In the genomic region with DNA sequence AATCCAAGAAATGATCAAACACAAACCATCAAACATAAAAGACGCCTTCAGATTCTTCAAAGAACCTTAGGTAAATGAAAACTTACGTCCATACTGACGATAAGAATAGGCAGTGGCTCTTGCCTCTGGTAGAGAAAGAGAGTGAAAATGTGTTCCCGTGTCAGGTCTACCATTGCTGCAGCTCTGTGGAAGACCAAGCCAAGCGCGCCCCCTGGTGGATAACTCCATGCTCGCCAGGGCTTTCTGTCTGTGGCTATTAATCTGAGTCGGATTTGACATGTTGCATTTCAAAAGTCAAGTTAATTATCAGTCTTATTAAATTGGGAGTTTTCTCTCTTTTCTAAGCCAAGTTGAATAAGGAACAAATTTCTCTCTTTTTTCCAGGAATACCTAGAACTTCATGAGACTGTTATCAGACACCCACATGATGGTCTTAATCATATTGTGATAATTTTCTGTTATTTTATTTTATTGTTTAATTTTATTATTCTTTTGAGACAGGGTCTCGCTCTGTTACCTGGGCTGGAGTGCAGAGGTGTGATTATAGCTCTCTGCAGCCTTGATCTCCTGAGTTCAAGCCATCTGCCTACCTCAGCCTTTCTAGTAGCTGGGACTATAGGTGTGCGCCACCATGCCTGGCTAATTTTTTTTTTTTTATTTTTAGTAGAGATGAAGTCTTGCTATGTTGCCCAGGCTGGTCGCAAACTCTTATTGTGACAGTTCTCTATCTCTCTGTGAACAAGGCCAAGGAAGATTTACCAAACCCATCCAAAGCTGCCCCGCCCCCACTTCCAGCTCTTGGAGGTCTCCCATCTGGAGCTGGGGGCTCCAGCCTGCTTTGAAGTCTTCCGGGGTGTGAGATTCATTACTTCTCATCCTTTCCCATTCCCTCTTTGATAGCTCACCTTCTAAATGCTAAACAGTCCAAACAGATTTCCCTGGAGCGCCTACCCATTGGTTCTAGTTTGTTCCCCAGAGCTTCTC, we compare ENCODE assay signal across 8 cellular contexts. TPM values are rescaled to one million over a fixed set of nuclear protein-coding genes. Genes with fewer than 3 reads are reported as not detected.
DNase-seq lines count a peak whose midpoint lies in the region; ATAC-seq, FAIRE-seq and TF ChIP-seq lines count a peak whose summit lies in the region.

No MANE protein-coding gene starts in this region.

- no peaks in the 10 kb centered on the region for H3K9me3 Mint-ChIP-seq in activated CD4-positive, alpha-beta T cell treated with anti-CD3 and anti-CD28 coated beads, Interleukin-2, amount 10 ng/mL, durations not matched to agents 7 days and 5 days

- ATAC-seq in HG03571 (IDR thresholded peaks at IDR 0.05; ENCODE audit: unreplicated experiment) (peak; percentile 61), left lobe of liver (peak; percentile 100), GM19023 (IDR thresholded peaks at IDR 0.05; ENCODE audit: unreplicated experiment) (no peak)

- peaks cover 6% of the 10 kb centered on the region for H3K27me3 Mint-ChIP-seq in activated CD4-positive, alpha-beta T cell treated with anti-CD3 and anti-CD28 coated beads, Interleukin-2, amount 10 ng/mL, durations not matched to agents 7 days and 5 days

- H3K27ac Mint-ChIP-seq in activated CD4-positive, alpha-beta T cell treated with anti-CD3 and anti-CD28 coated beads, Interleukin-2, amount 10 ng/mL, durations not matched to agents 7 days and 5 days, result no peak overlapping the region

- no peak overlapping the region for H3K4me3 Mint-ChIP-seq in activated CD4-positive, alpha-beta T cell treated with anti-CD3 and anti-CD28 coated beads, Interleukin-2, amount 10 ng/mL, durations not matched to agents 7 days and 5 days

- POLR2A ChIA-PET in activated CD4-positive, alpha-beta T cell treated with anti-CD3 and anti-CD28 coated beads, Interleukin-2, amount 10 ng/mL, durations not matched to agents 7 days and 5 days (lab: Charles Lee), result interaction anchor here (0.7 to 1.2 kb wide), 2 partner anchors 34 to 1306 kb away, joined by 7 to 9 read pairs; partner anchors contain the start of gene ACTR1B

- CTCF ChIA-PET in activated CD4-positive, alpha-beta T cell treated with anti-CD3 and anti-CD28 coated beads, Interleukin-2, amount 10 ng/mL, durations not matched to agents 7 days and 5 days (lab: Charles Lee), result interaction anchor here (0.5 to 7.0 kb wide), 18 partner anchors 9 to 687 kb away, joined by 3 to 101 read pairs (median 4); partner anchors contain the start of genes ACTR1B, ANKRD36B, COX5B and ZAP70

- FAIRE-seq in GM12891 (lab: Jason Lieb, UNC) (peak; percentile 74), colon (lab: Jason Lieb, UNC) (peak; percentile 51)

- peak; percentile 59 for DNase-seq in GM12891 (ENCODE audit: insufficient read length, low spot score)
- peak; percentile 67 for DNase-seq in NCI-H748 treated with DMSO at 0.1 percent for 48 hours (lab: John Stamatoyannopoulos, UW)
- peak; percentile 94 for DNase-seq in activated CD4-positive, alpha-beta T cell treated with anti-CD3 and anti-CD28 coated beads, Interleukin-2, amount 10 ng/mL, durations not matched to agents 7 days and 5 days
- peak; percentile 89 for DNase-seq in left lobe of liver (ENCODE audit: low spot score)
- DNase-seq in stimulated activated CD4-positive, alpha-beta T cell treated with anti-CD3 and anti-CD28 coated beads, Interleukin-4, amount 100 ng/mL, for 1 hour, result peak; percentile 96

- H3K36me3 Mint-ChIP-seq in activated CD4-positive, alpha-beta T cell treated with anti-CD3 and anti-CD28 coated beads, Interleukin-2, amount 10 ng/mL, durations not matched to agents 7 days and 5 days (ENCODE audit: low read depth), result no peaks in the 10 kb centered on the region

- H3K4me1 Mint-ChIP-seq in activated CD4-positive, alpha-beta T cell treated with anti-CD3 and anti-CD28 coated beads, Interleukin-2, amount 10 ng/mL, durations not matched to agents 7 days and 5 days, result peaks cover 13% of the 10 kb centered on the region

- TF ChIP-seq POLR2A in GM12891 (IDR thresholded peaks at IDR 0.05; ENCODE audit: low read depth, low read length), result no peak

TF ChIP-seq in GM12891, 5 proteins besides CTCF, POLR2A, EP300 and RAD21:
- TF ChIP-seq TAF1 (IDR thresholded peaks at IDR 0.05; ENCODE audit: low read depth, low read length) (no peak), POU2F2 (IDR thresholded peaks at IDR 0.05; ENCODE audit: low read depth, low read length) (no peak), PAX5 (IDR thresholded peaks at IDR 0.05; ENCODE audit: insufficient read depth, low read length, severe bottlenecking) (no peak), SPI1 (IDR thresholded peaks at IDR 0.05; ENCODE audit: low read depth, low read length) (no peak), POLR2AphosphoS5 (IDR thresholded peaks at IDR 0.05; ENCODE audit: low read depth, low read length) (no peak)

RNA-seq across cellular contexts. Expression of gene ZAP70, which starts 15.8 kb away (rescaled TPM):
- polyA plus RNA-seq in GM12891 (2012; ENCODE audit: low read depth, missing spikeins), result 21.2 TPM
- total RNA-seq in activated CD4-positive, alpha-beta T cell treated with anti-CD3 and anti-CD28 coated beads, Interleukin-2, amount 10 ng/mL, durations not matched to agents 7 days and 5 days, result 100 to 1,000 TPM; 302 to 337 TPM
- 1.5 TPM for total RNA-seq in left lobe of liver

RNA-seq across cellular contexts. Expression of gene C2orf92, which starts 28.0 kb away (rescaled TPM):
- polyA plus RNA-seq in GM12891 (2012; ENCODE audit: low read depth, missing spikeins), result 5.0 TPM
- total RNA-seq in activated CD4-positive, alpha-beta T cell treated with anti-CD3 and anti-CD28 coated beads, Interleukin-2, amount 10 ng/mL, durations not matched to agents 7 days and 5 days, result 1 to 10 TPM; 7.2 to 7.4 TPM
- 11.7 TPM for total RNA-seq in left lobe of liver

RNA-seq across cellular contexts. Expression of gene ACTR1B, which starts 33.7 kb away (rescaled TPM):
- polyA plus RNA-seq in GM12891 (2012; ENCODE audit: low read depth, missing spikeins), result 52.0 TPM
- 10 to 100 TPM; 62.9 to 68.3 TPM for total RNA-seq in activated CD4-positive, alpha-beta T cell treated with anti-CD3 and anti-CD28 coated beads, Interleukin-2, amount 10 ng/mL, durations not matched to agents 7 days and 5 days
- 38.9 TPM for total RNA-seq in left lobe of liver

RNA-seq across cellular contexts. Expression of gene COX5B, which starts 51.7 kb away (rescaled TPM):
- 373 TPM for polyA plus RNA-seq in GM12891 (2012; ENCODE audit: low read depth, missing spikeins)
- 100 to 1,000 TPM; 183 to 196 TPM for total RNA-seq in activated CD4-positive, alpha-beta T cell treated with anti-CD3 and anti-CD28 coated beads, Interleukin-2, amount 10 ng/mL, durations not matched to agents 7 days and 5 days
- 215 TPM for total RNA-seq in left lobe of liver

Comparison
In these comparisons a context has a peak if more than half of its experiments do, and no peak if none do; other contexts are left out.
1. RNA of gene ZAP70, which starts 15.8 kb away (total RNA-seq): 302 to 337 TPM in activated CD4-positive, alpha-beta T cell treated with anti-CD3 and anti-CD28 coated beads, Interleukin-2, amount 10 ng/mL, durations not matched to agents 7 days and 5 days; 1.5 TPM in left lobe of liver (single experiment); every median in the first group is over 100 times any median in the second.
2. Peak in every context shown above with its lines, with median percentiles within 50 percentile points of each other: DNase-seq.